27 cellular contexts compared by ENCODE assay signal in genomic region chr2:234175649-234176048, GRCh38.
"Had no signal": no experiment of that assay in that cellular context is flagged by ENCODE, and none has a peak within 500 bp of the region (broad histone marks: within the 10 kb centered on the region; RNA-seq: fewer than 3 reads in every experiment).

No MANE protein-coding gene starts in this region.

- H3K4me1 ChIP-seq: esophagus muscularis mucosa, foreskin keratinocyte, gastroesophageal sphincter, left lung, psoas muscle, sigmoid colon, stomach, vagina had no signal

- H3K4me1 Mint-ChIP-seq: stimulated activated effector memory CD8-positive, alpha-beta T cell treated with anti-CD3 and anti-CD28 coated beads, Interleukin-12 subunit alpha, Interleukin-12 subunit beta, amount 100 ng/mL, for 72 hours had no signal

- H3K4me2 ChIP-seq: hepatocyte had no signal

- H2AFZ ChIP-seq: hepatocyte had no signal

- H3K27ac ChIP-seq: epithelial cell of prostate, esophagus muscularis mucosa, foreskin keratinocyte, gastroesophageal sphincter, heart left ventricle, hepatocyte, left lung, psoas muscle, sigmoid colon, stomach, thyroid gland, vagina had no signal

- H3K4me3 ChIP-seq: esophagus muscularis mucosa, gastroesophageal sphincter, heart left ventricle, hepatocyte, left lung, psoas muscle, sigmoid colon, stomach, thyroid gland, vagina had no signal

- H3K9me3 Mint-ChIP-seq: dendritic cell treated with granulocyte-macrophage colony-stimulating factor and Interleukin-4, amounts not matched to agents 40 ng/mL and 50 ng/mL, for 4 days; endodermal cell; naive thymus-derived CD8-positive, alpha-beta T cell; stimulated activated effector memory CD8-positive, alpha-beta T cell treated with anti-CD3 and anti-CD28 coated beads, Interleukin-12 subunit alpha, Interleukin-12 subunit beta, amount 100 ng/mL, for 72 hours had no signal

- H3K36me3 ChIP-seq: esophagus muscularis mucosa, gastroesophageal sphincter, heart left ventricle, left lung, sigmoid colon, stomach, thyroid gland, vagina had no signal

- H3K79me2 ChIP-seq: hepatocyte had no signal

- DNase-seq: effector CD8-positive, alpha-beta T cell; endodermal cell; foreskin keratinocyte; heart left ventricle; left cardiac atrium; left lung; mesendoderm; midbrain; naive thymus-derived CD8-positive, alpha-beta T cell; nephron progenitor cell; nucleus accumbens; psoas muscle; right cardiac atrium; sigmoid colon; stimulated activated CD4-positive, alpha-beta T cell treated with anti-CD3 and anti-CD28 coated beads, Interleukin-2, amount 100 ng/mL, for 24 hours; stimulated activated CD4-positive, alpha-beta T cell treated with anti-CD3 and anti-CD28 coated beads, Interleukin-4, amount 100 ng/mL, for 24 hours; stimulated activated naive CD4-positive, alpha-beta T cell treated with Interleukin-2 at 50 U/mL for 16 hours; stomach; thyroid gland; trophoblast cell had no signal

- H3K36me3 Mint-ChIP-seq: stimulated activated effector memory CD8-positive, alpha-beta T cell treated with anti-CD3 and anti-CD28 coated beads, Interleukin-12 subunit alpha, Interleukin-12 subunit beta, amount 100 ng/mL, for 72 hours had no signal

- H3K9me3 ChIP-seq: esophagus muscularis mucosa, gastroesophageal sphincter, heart left ventricle, left lung, psoas muscle, sigmoid colon, stomach, thyroid gland, vagina had no signal

- H3K4me3 Mint-ChIP-seq: dendritic cell treated with granulocyte-macrophage colony-stimulating factor and Interleukin-4, amounts not matched to agents 40 ng/mL and 50 ng/mL, for 4 days; endodermal cell; naive thymus-derived CD8-positive, alpha-beta T cell; nephron progenitor cell; stimulated activated effector memory CD8-positive, alpha-beta T cell treated with anti-CD3 and anti-CD28 coated beads, Interleukin-12 subunit alpha, Interleukin-12 subunit beta, amount 100 ng/mL, for 72 hours had no signal

- H3K27ac Mint-ChIP-seq: dendritic cell treated with granulocyte-macrophage colony-stimulating factor and Interleukin-4, amounts not matched to agents 40 ng/mL and 50 ng/mL, for 4 days; endodermal cell; naive thymus-derived CD8-positive, alpha-beta T cell; nephron progenitor cell; stimulated activated effector memory CD8-positive, alpha-beta T cell treated with anti-CD3 and anti-CD28 coated beads, Interleukin-12 subunit alpha, Interleukin-12 subunit beta, amount 100 ng/mL, for 72 hours had no signal

- H3K27me3 ChIP-seq: foreskin keratinocyte, hepatocyte, thyroid gland, vagina had no signal

- ATAC-seq: foreskin keratinocyte; gastroesophageal sphincter; heart left ventricle; left cardiac atrium; left lung; naive thymus-derived CD8-positive, alpha-beta T cell; psoas muscle; right cardiac atrium; stimulated activated effector memory CD8-positive, alpha-beta T cell treated with anti-CD3 and anti-CD28 coated beads, Interleukin-12 subunit alpha, Interleukin-12 subunit beta, amount 100 ng/mL, for 72 hours had no signal
